In the genomic region with DNA sequence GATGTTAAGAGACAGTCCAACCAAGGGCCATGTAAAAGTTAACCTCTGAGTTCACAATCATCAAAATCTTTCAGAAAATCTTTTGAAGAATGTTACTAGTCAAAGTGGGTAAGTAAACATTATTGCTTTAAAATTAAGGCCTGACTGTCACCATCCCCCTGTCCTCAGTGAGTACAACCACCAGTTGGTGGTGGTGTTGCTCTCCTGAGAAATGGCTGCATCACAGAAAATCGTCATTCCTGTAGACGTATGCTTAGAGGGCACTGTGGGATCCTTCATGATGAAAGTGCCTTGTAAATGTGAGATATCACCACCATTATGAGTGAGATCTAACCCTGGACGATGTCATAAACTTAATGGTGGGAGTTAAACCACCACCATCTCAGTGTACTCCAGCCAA, we compare ENCODE assay signal across 22 cellular contexts.
DNase-seq lines count a peak whose midpoint lies in the region; ATAC-seq and TF ChIP-seq lines count a peak whose summit lies in the region.
"Had no signal": no experiment of that assay in that cellular context is flagged by ENCODE, and none has a peak within 500 bp of the region (broad histone marks: within the 10 kb centered on the region; RNA-seq: fewer than 3 reads in every experiment).

No MANE protein-coding gene starts in this region.

- H3K4me3 Mint-ChIP-seq in WTC11, result no peak overlapping the region
- H3K4me3 Mint-ChIP-seq in nephron progenitor cell, result no peak overlapping the region
- H3K4me3 Mint-ChIP-seq: CD4-positive, alpha-beta T cell; IgD-negative memory B cell; neural crest cell; T-helper 1 cell treated with Interleukin-12 subunit alpha and Interleukin-12 subunit beta and Interleukin-4 antibody, amounts not matched to agents 30 μg/mL and 1 μg/mL, for 36 hours had no signal

- no peaks in the 10 kb centered on the region for H3K79me2 ChIP-seq in smooth muscle cell (ENCODE audit: low read depth)

- CTCF ChIA-PET in WTC11 (lab: Charles Lee), result no interaction called here

- no peaks in the 10 kb centered on the region for H3K9me3 ChIP-seq in smooth muscle cell (replicated peaks; ENCODE audit: low read depth)
- H3K9me3 ChIP-seq: A549, breast epithelium, uterus had no signal

- no peaks in the 10 kb centered on the region for H3K36me3 ChIP-seq in smooth muscle cell (ENCODE audit: low read depth)
- H3K36me3 ChIP-seq: breast epithelium, uterus had no signal

- H3K9ac ChIP-seq in smooth muscle cell (ENCODE audit: low read depth), result no peak overlapping the region

- H3K4me2 ChIP-seq in smooth muscle cell, result peak overlapping the region; percentile 36
- H3K4me2 ChIP-seq: A549 had no signal

- 8% methylated on average over 3 of the region's 3 CpGs for WGBS in smooth muscle cell (ENCODE audit: low lambda C conversion rate)

- no peaks in the 10 kb centered on the region for H4K20me1 ChIP-seq in smooth muscle cell (ENCODE audit: low read depth)

- H3F3A ChIP-seq in smooth muscle cell (ENCODE audit: low read depth), result peaks cover 7% of the 10 kb centered on the region

- peak overlapping the region; percentile 2 for H2AFZ ChIP-seq in smooth muscle cell (ENCODE audit: low read depth)

- DNase-seq in NCI-H82 (lab: John Stamatoyannopoulos, UW), result peak; percentile 31
- DNase-seq in NCI-H82 treated with DMSO at 0.1 percent for 48 hours (lab: John Stamatoyannopoulos, UW; ENCODE audit: unreplicated experiment), result no peak
- DNase-seq in NAMALWA (ENCODE audit: low spot score), result peak; percentile 6
- peak; percentile 12 for DNase-seq in WTC11 (ENCODE audit: low spot score)
- no peak for DNase-seq in smooth muscle cell (lab: John Stamatoyannopoulos, UW; ENCODE audit: unreplicated experiment)
- no peak for DNase-seq in germinal center (ENCODE audit: low spot score)
- no peak for DNase-seq in nephron progenitor cell
- DNase-seq: activated CD4-positive, CD25-positive, alpha-beta regulatory T cell; activated CD8-positive, alpha-beta memory T cell treated with anti-CD3 and anti-CD28 coated beads for 24 hours; CD4-positive, alpha-beta T cell; dermis blood vessel endothelial cell; mesenchymal stem cell; NCI-H1048; NCI-H748 treated with DMSO at 0.1 percent for 48 hours; retina; uterus had no signal

- H3K36me3 Mint-ChIP-seq in WTC11 (peaks cover 5% of the 10 kb centered on the region; the same call in 1 of the 2 replicates), nephron progenitor cell (ENCODE audit: low read depth) (no peaks in the 10 kb centered on the region)
- H3K36me3 Mint-ChIP-seq: IgD-negative memory B cell had no signal

- ATAC-seq in WTC11 (peak; percentile 84), HG03139 (IDR thresholded peaks at IDR 0.05; ENCODE audit: unreplicated experiment) (no peak)
- ATAC-seq: A549 had no signal

- H3K4me3 ChIP-seq in smooth muscle cell, result no peak overlapping the region
- H3K4me3 ChIP-seq: A549, breast epithelium, uterus had no signal

- H3K9me3 Mint-ChIP-seq in WTC11 (peaks cover 17% of the 10 kb centered on the region), nephron progenitor cell (peaks cover 7% of the 10 kb centered on the region)
- H3K9me3 Mint-ChIP-seq: T-helper 1 cell treated with Interleukin-12 subunit alpha and Interleukin-12 subunit beta and Interleukin-4 antibody, amounts not matched to agents 30 μg/mL and 1 μg/mL, for 36 hours had no signal

- no peaks in the 10 kb centered on the region for H3K4me1 ChIP-seq in smooth muscle cell (ENCODE audit: low read depth)
- H3K4me1 ChIP-seq: A549, breast epithelium, uterus had no signal

- no peak for TF ChIP-seq CTCF in WTC11 (IDR thresholded peaks at IDR 0.05)
- TF ChIP-seq CTCF in smooth muscle cell (IDR thresholded peaks at IDR 0.05; ENCODE audit: borderline replicate concordance, insufficient read depth, poor library complexity, severe bottlenecking), result no peak
- TF ChIP-seq CTCF in nephron progenitor cell (IDR thresholded peaks at IDR 0.05), result no peak

- POLR2A ChIA-PET in WTC11 (lab: Charles Lee), result no interaction called here

- no peak overlapping the region for H3K27ac ChIP-seq in smooth muscle cell (ENCODE audit: low read depth)
- H3K27ac ChIP-seq: A549, breast epithelium, uterus had no signal

- H3K27me3 ChIP-seq in smooth muscle cell (ENCODE audit: low read depth), result no peaks in the 10 kb centered on the region
- H3K27me3 ChIP-seq: breast epithelium, uterus had no signal

- H3K27me3 Mint-ChIP-seq in WTC11 (ENCODE audit: low read depth) (peaks cover 2% of the 10 kb centered on the region; the same call in 1 of the 2 replicates), nephron progenitor cell (ENCODE audit: low read depth, poor library complexity) (no peaks in the 10 kb centered on the region)
- H3K27me3 Mint-ChIP-seq: CD4-positive, alpha-beta T cell; IgD-negative memory B cell had no signal

- H3K4me1 Mint-ChIP-seq in WTC11, result no peaks in the 10 kb centered on the region
- no peaks in the 10 kb centered on the region for H3K4me1 Mint-ChIP-seq in nephron progenitor cell
- H3K4me1 Mint-ChIP-seq: neural crest cell had no signal

- H3K27ac Mint-ChIP-seq in WTC11 (no peak overlapping the region), nephron progenitor cell (no peak overlapping the region)
- H3K27ac Mint-ChIP-seq: CD4-positive, alpha-beta T cell; IgD-negative memory B cell; T-helper 1 cell treated with Interleukin-12 subunit alpha and Interleukin-12 subunit beta and Interleukin-4 antibody, amounts not matched to agents 30 μg/mL and 1 μg/mL, for 36 hours had no signal

TF ChIP-seq in WTC11, 78 proteins besides CTCF, POLR2A, EP300 and RAD21 (continues in another document):
- TF ChIP-seq, protein P1, sequence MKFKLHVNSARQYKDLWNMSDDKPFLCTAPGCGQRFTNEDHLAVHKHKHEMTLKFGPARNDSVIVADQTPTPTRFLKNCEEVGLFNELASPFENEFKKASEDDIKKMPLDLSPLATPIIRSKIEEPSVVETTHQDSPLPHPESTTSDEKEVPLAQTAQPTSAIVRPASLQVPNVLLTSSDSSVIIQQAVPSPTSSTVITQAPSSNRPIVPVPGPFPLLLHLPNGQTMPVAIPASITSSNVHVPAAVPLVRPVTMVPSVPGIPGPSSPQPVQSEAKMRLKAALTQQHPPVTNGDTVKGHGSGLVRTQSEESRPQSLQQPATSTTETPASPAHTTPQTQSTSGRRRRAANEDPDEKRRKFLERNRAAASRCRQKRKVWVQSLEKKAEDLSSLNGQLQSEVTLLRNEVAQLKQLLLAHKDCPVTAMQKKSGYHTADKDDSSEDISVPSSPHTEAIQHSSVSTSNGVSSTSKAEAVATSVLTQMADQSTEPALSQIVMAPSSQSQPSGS (CRISPR knock-in tag; IDR thresholded peaks at IDR 0.05; ENCODE audit: borderline replicate concordance, low read depth), result no peak
- TF ChIP-seq, protein P2, sequence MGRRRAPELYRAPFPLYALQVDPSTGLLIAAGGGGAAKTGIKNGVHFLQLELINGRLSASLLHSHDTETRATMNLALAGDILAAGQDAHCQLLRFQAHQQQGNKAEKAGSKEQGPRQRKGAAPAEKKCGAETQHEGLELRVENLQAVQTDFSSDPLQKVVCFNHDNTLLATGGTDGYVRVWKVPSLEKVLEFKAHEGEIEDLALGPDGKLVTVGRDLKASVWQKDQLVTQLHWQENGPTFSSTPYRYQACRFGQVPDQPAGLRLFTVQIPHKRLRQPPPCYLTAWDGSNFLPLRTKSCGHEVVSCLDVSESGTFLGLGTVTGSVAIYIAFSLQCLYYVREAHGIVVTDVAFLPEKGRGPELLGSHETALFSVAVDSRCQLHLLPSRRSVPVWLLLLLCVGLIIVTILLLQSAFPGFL (CRISPR knock-in tag; IDR thresholded peaks at IDR 0.05; ENCODE audit: borderline replicate concordance), result no peak
- TF ChIP-seq TCF7 (CRISPR knock-in tag; IDR thresholded peaks at IDR 0.05; ENCODE audit: low read depth) (no peak), JAZF1 (CRISPR knock-in tag; IDR thresholded peaks at IDR 0.05) (no peak), NFATC4 (CRISPR knock-in tag; IDR thresholded peaks at IDR 0.05) (no peak), MYBL2 (CRISPR knock-in tag; IDR thresholded peaks at IDR 0.05) (no peak), ETV6 (CRISPR knock-in tag; IDR thresholded peaks at IDR 0.05) (no peak), GABPB1 (CRISPR knock-in tag; IDR thresholded peaks at IDR 0.05) (no peak), ELF4 (CRISPR knock-in tag; IDR thresholded peaks at IDR 0.05; ENCODE audit: low read depth) (no peak), ZNF121 (CRISPR knock-in tag; IDR thresholded peaks at IDR 0.05) (no peak), IRF2 (CRISPR knock-in tag; IDR thresholded peaks at IDR 0.05; ENCODE audit: borderline replicate concordance, low read depth) (no peak), TEAD4 (CRISPR knock-in tag; IDR thresholded peaks at IDR 0.05) (no peak), EMX1 (CRISPR knock-in tag; IDR thresholded peaks at IDR 0.05) (no peak), RELA (CRISPR knock-in tag; IDR thresholded peaks at IDR 0.05; ENCODE audit: borderline replicate concordance) (no peak), ZNF671 (CRISPR knock-in tag; IDR thresholded peaks at IDR 0.05) (no peak)
- TF ChIP-seq, protein P3, sequence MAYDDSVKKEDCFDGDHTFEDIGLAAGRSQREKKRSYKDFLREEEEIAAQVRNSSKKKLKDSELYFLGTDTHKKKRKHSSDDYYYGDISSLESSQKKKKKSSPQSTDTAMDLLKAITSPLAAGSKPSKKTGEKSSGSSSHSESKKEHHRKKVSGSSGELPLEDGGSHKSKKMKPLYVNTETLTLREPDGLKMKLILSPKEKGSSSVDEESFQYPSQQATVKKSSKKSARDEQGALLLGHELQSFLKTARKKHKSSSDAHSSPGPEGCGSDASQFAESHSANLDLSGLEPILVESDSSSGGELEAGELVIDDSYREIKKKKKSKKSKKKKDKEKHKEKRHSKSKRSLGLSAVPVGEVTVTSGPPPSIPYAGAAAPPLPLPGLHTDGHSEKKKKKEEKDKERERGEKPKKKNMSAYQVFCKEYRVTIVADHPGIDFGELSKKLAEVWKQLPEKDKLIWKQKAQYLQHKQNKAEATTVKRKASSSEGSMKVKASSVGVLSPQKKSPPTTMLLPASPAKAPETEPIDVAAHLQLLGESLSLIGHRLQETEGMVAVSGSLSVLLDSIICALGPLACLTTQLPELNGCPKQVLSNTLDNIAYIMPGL (CRISPR knock-in tag; IDR thresholded peaks at IDR 0.05), result no peak
- TF ChIP-seq, protein P4, sequence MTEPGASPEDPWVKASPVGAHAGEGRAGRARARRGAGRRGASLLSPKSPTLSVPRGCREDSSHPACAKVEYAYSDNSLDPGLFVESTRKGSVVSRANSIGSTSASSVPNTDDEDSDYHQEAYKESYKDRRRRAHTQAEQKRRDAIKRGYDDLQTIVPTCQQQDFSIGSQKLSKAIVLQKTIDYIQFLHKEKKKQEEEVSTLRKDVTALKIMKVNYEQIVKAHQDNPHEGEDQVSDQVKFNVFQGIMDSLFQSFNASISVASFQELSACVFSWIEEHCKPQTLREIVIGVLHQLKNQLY (CRISPR knock-in tag; IDR thresholded peaks at IDR 0.05), result no peak

Comparison
In these comparisons a context has a peak if more than half of its experiments do, and no peak if none do; other contexts are left out.
1. DNase-seq: peak in NCI-H82 (single experiment), NAMALWA (single experiment) and WTC11 (single experiment); none in NCI-H82 treated with DMSO at 0.1 percent for 48 hours (single experiment), smooth muscle cell (single experiment), germinal center (single experiment) and nephron progenitor cell (single experiment).